Comparison of ENCODE assay signal across 41 cellular contexts in the genomic region with DNA sequence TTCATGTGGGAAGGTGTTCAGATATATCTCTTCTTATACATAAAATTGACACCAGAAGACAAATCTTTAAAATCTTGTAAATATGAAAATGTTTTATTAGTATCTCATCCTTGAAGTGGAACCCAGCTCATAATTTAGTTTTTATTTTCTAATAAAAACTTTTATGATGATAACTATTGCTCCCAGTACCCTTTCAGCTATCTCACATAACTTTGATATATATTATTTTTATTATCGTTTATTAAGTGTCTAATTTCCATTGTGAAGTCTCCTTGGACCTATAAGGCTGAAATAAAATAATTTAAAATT. TPM values are rescaled to one million over a fixed set of nuclear protein-coding genes. Genes with fewer than 3 reads are reported as not detected.
"Had no signal": no experiment of that assay in that cellular context is flagged by ENCODE, and none has a peak within 500 bp of the region (broad histone marks: within the 10 kb centered on the region; RNA-seq: fewer than 3 reads in every experiment).

No MANE protein-coding gene starts in this region.

- FAIRE-seq: astrocyte had no signal

- ATAC-seq: activated CD4-positive, alpha-beta T cell treated with anti-CD3 and anti-CD28 coated beads for 36 hours; activated CD4-positive, CD25-positive, alpha-beta regulatory T cell treated with anti-CD3 and anti-CD28 coated beads, Interleukin-2, amount 50 U/mL, for 24 hours; activated CD8-positive, alpha-beta T cell treated with anti-CD3 and anti-CD28 coated beads for 36 hours; activated naive CD8-positive, alpha-beta T cell treated with anti-CD3 and anti-CD28 coated beads, Interleukin-2, amount 50 U/mL, for 24 hours; activated T-cell treated with anti-CD3 and anti-CD28 coated beads, Interleukin-2, amount 50 U/mL, for 4 hours; activated T-cell treated with anti-CD3 and anti-CD28 coated beads, Interleukin-2, amount 50 U/mL, for 72 hours; activated T-helper 17 cell treated with anti-CD3 and anti-CD28 coated beads, Interleukin-2, amount 50 U/mL, for 72 hours; body of pancreas; WTC11 had no signal

- H3K27ac Mint-ChIP-seq: activated CD4-positive, alpha-beta memory T cell treated with anti-CD3 and anti-CD28 coated beads for 36 hours; activated CD4-positive, alpha-beta T cell treated with anti-CD3 and anti-CD28 coated beads for 36 hours; activated CD8-positive, alpha-beta T cell treated with anti-CD3 and anti-CD28 coated beads for 36 hours; activated naive CD4-positive, alpha-beta T cell treated with anti-CD3 and anti-CD28 coated beads for 36 hours; activated naive CD4-positive, alpha-beta T cell treated with anti-CD3 and anti-CD28 coated beads, Interleukin-2, amount 50 U/mL, for 24 hours; activated naive CD8-positive, alpha-beta T cell; activated naive CD8-positive, alpha-beta T cell treated with anti-CD3 and anti-CD28 coated beads, Interleukin-2, amount 10 ng/mL, durations not matched to agents 7 days and 5 days; activated naive CD8-positive, alpha-beta T cell treated with anti-CD3 and anti-CD28 coated beads, Interleukin-2, amount 50 U/mL, for 24 hours; activated T-cell treated with anti-CD3 and anti-CD28 coated beads, Interleukin-2, amount 50 U/mL, for 72 hours; activated T-helper 1 cell treated with anti-CD3 and anti-CD28 coated beads, Interleukin-12 subunit alpha, Interleukin-12 subunit beta, Interleukin-2, Interleukin-4 antibody, amounts not matched to agents 30 ng/mL and 10 ng/mL and 1 ng/mL, durations not matched to agents 14 hours and 24 hours and 36 hours; activated T-helper 17 cell treated with anti-CD3 and anti-CD28 coated beads, Interleukin-2, amount 50 U/mL, for 72 hours; T-helper 1 cell treated with Interleukin-12 subunit alpha and Interleukin-12 subunit beta and Interleukin-4 antibody, amounts not matched to agents 30 μg/mL and 1 μg/mL, for 36 hours; T-helper 2 cell treated with Interferon-gamma antibody and Interleukin-4, amounts not matched to agents 5 μg/mL and 100 μg/mL, for 36 hours; WTC11 had no signal

- H3K36me3 Mint-ChIP-seq: activated naive CD8-positive, alpha-beta T cell treated with anti-CD3 and anti-CD28 coated beads, Interleukin-2, amount 10 ng/mL, durations not matched to agents 7 days and 5 days had no signal

- H3K27me3 ChIP-seq: adrenal gland, brain microvascular endothelial cell, breast epithelium had no signal

- DNase-seq: activated CD4-positive, alpha-beta memory T cell treated with anti-CD3 and anti-CD28 coated beads for 36 hours; activated CD4-positive, alpha-beta T cell treated with anti-CD3 and anti-CD28 coated beads for 1 hour; activated CD4-positive, alpha-beta T cell treated with anti-CD3 and anti-CD28 coated beads for 36 hours; activated CD4-positive, alpha-beta T cell treated with anti-CD3 and anti-CD28 coated beads for 48 hours; activated CD4-positive, alpha-beta T cell treated with anti-CD3 and anti-CD28 coated beads, Interleukin-2, amount 50 U/mL, for 1 hour; activated CD4-positive, alpha-beta T cell treated with anti-CD3 and anti-CD28 coated beads, Interleukin-2, amount 50 U/mL, for 4 hours; activated CD4-positive, CD25-positive, alpha-beta regulatory T cell; activated CD8-positive, alpha-beta memory T cell treated with anti-CD3 and anti-CD28 coated beads, Interleukin-2, amount 50 U/mL, for 4 hours; activated CD8-positive, alpha-beta T cell treated with anti-CD3 and anti-CD28 coated beads for 36 hours; activated effector memory CD4-positive, alpha-beta T cell treated with anti-CD3 and anti-CD28 coated beads, Interleukin-2, amount 50 U/mL, for 16 hours; activated gamma-delta T cell treated with Interleukin-2 at 50 U/mL for 16 hours; activated naive CD4-positive, alpha-beta T cell; activated naive CD4-positive, alpha-beta T cell treated with anti-CD3 and anti-CD28 coated beads for 36 hours; activated naive CD8-positive, alpha-beta T cell treated with anti-CD3 and anti-CD28 coated beads, Interleukin-2, amount 10 ng/mL, durations not matched to agents 7 days and 5 days; activated naive CD8-positive, alpha-beta T cell treated with anti-CD3 and anti-CD28 coated beads, Interleukin-2, amount 50 U/mL, for 24 hours; activated T-cell treated with anti-CD3 and anti-CD28 coated beads for 4 hours; activated T-cell treated with anti-CD3 and anti-CD28 coated beads, Interleukin-2, amount 50 U/mL, for 1 hour; activated T-cell treated with anti-CD3 and anti-CD28 coated beads, Interleukin-2, amount 50 U/mL, for 4 hours; activated T-cell treated with anti-CD3 and anti-CD28 coated beads, Interleukin-2, amount 50 U/mL, for 72 hours; adrenal gland; amniotic stem cell; aorta; body of pancreas; brain microvascular endothelial cell; central memory CD4-positive, alpha-beta T cell; T-helper 1 cell; T-helper 2 cell; T-helper 9 cell; WERI-Rb-1 had no signal

- H3K4me3 Mint-ChIP-seq: activated CD4-positive, alpha-beta memory T cell treated with anti-CD3 and anti-CD28 coated beads for 36 hours; activated CD4-positive, alpha-beta T cell treated with anti-CD3 and anti-CD28 coated beads for 36 hours; activated CD8-positive, alpha-beta T cell treated with anti-CD3 and anti-CD28 coated beads for 36 hours; activated naive CD4-positive, alpha-beta T cell treated with anti-CD3 and anti-CD28 coated beads for 36 hours; activated naive CD4-positive, alpha-beta T cell treated with anti-CD3 and anti-CD28 coated beads, Interleukin-2, amount 50 U/mL, for 24 hours; activated naive CD8-positive, alpha-beta T cell; activated naive CD8-positive, alpha-beta T cell treated with anti-CD3 and anti-CD28 coated beads, Interleukin-2, amount 10 ng/mL, durations not matched to agents 7 days and 5 days; activated naive CD8-positive, alpha-beta T cell treated with anti-CD3 and anti-CD28 coated beads, Interleukin-2, amount 50 U/mL, for 24 hours; activated T-cell treated with anti-CD3 and anti-CD28 coated beads, Interleukin-2, amount 50 U/mL, for 4 hours; activated T-cell treated with anti-CD3 and anti-CD28 coated beads, Interleukin-2, amount 50 U/mL, for 72 hours; activated T-helper 1 cell treated with anti-CD3 and anti-CD28 coated beads, Interleukin-12 subunit alpha, Interleukin-12 subunit beta, Interleukin-2, Interleukin-4 antibody, amounts not matched to agents 30 ng/mL and 10 ng/mL and 1 ng/mL, durations not matched to agents 14 hours and 24 hours and 36 hours; activated T-helper 17 cell treated with anti-CD3 and anti-CD28 coated beads, Interleukin-2, amount 50 U/mL, for 72 hours; T-helper 1 cell treated with Interleukin-12 subunit alpha and Interleukin-12 subunit beta and Interleukin-4 antibody, amounts not matched to agents 30 μg/mL and 1 μg/mL, for 36 hours; T-helper 2 cell treated with Interferon-gamma antibody and Interleukin-4, amounts not matched to agents 5 μg/mL and 100 μg/mL, for 36 hours; WTC11 had no signal

- H3K4me1 Mint-ChIP-seq: activated CD4-positive, alpha-beta T cell treated with anti-CD3 and anti-CD28 coated beads for 36 hours; activated naive CD4-positive, alpha-beta T cell treated with anti-CD3 and anti-CD28 coated beads, Interleukin-2, amount 50 U/mL, for 24 hours; activated naive CD8-positive, alpha-beta T cell treated with anti-CD3 and anti-CD28 coated beads, Interleukin-2, amount 10 ng/mL, durations not matched to agents 7 days and 5 days; activated naive CD8-positive, alpha-beta T cell treated with anti-CD3 and anti-CD28 coated beads, Interleukin-2, amount 50 U/mL, for 24 hours; activated T-helper 17 cell treated with anti-CD3 and anti-CD28 coated beads, Interleukin-2, amount 50 U/mL, for 72 hours; WTC11 had no signal

- H3K27me3 Mint-ChIP-seq: activated CD4-positive, alpha-beta memory T cell treated with anti-CD3 and anti-CD28 coated beads for 36 hours; activated CD4-positive, alpha-beta T cell treated with anti-CD3 and anti-CD28 coated beads for 36 hours; activated CD8-positive, alpha-beta T cell treated with anti-CD3 and anti-CD28 coated beads for 36 hours; activated naive CD4-positive, alpha-beta T cell treated with anti-CD3 and anti-CD28 coated beads, Interleukin-2, amount 50 U/mL, for 24 hours; activated naive CD8-positive, alpha-beta T cell; activated naive CD8-positive, alpha-beta T cell treated with anti-CD3 and anti-CD28 coated beads, Interleukin-2, amount 10 ng/mL, durations not matched to agents 7 days and 5 days; activated naive CD8-positive, alpha-beta T cell treated with anti-CD3 and anti-CD28 coated beads, Interleukin-2, amount 50 U/mL, for 24 hours; activated T-helper 17 cell treated with anti-CD3 and anti-CD28 coated beads, Interleukin-2, amount 50 U/mL, for 72 hours had no signal

- H3K4me1 ChIP-seq: adrenal gland, body of pancreas, breast epithelium had no signal

- H3K4me3 ChIP-seq: body of pancreas, breast epithelium had no signal

- H3K36me3 ChIP-seq: adrenal gland, brain microvascular endothelial cell, breast epithelium, WERI-Rb-1 had no signal

- H3K27ac ChIP-seq: adrenal gland, body of pancreas, brain microvascular endothelial cell, breast epithelium, WERI-Rb-1 had no signal

RNA-seq across cellular contexts. Expression of gene PCDHB15, which starts 16.0 kb away (rescaled TPM):
- total RNA-seq: activated CD4-positive, alpha-beta memory T cell treated with anti-CD3 and anti-CD28 coated beads for 36 hours; activated CD4-positive, alpha-beta T cell treated with anti-CD3 and anti-CD28 coated beads for 36 hours; activated CD8-positive, alpha-beta memory T cell treated with anti-CD3 and anti-CD28 coated beads for 36 hours; activated CD8-positive, alpha-beta T cell treated with anti-CD3 and anti-CD28 coated beads for 36 hours; activated naive CD4-positive, alpha-beta T cell treated with anti-CD3 and anti-CD28 coated beads for 36 hours; activated T-cell treated with anti-CD3 and anti-CD28 coated beads, Interleukin-2, amount 50 U/mL, for 72 hours; activated T-helper 1 cell treated with anti-CD3 and anti-CD28 coated beads, Interleukin-12 subunit alpha, Interleukin-12 subunit beta, Interleukin-2, Interleukin-4 antibody, amounts not matched to agents 30 ng/mL and 10 ng/mL and 1 ng/mL, durations not matched to agents 14 hours and 24 hours and 36 hours; activated T-helper 17 cell treated with anti-CD3 and anti-CD28 coated beads, Interleukin-2, amount 50 U/mL, for 72 hours had no signal

RNA-seq across cellular contexts. Expression of gene PCDHB14, which starts 38.0 kb away (rescaled TPM):
- total RNA-seq: activated CD4-positive, alpha-beta memory T cell treated with anti-CD3 and anti-CD28 coated beads for 36 hours; activated CD4-positive, alpha-beta T cell treated with anti-CD3 and anti-CD28 coated beads for 36 hours; activated CD8-positive, alpha-beta memory T cell treated with anti-CD3 and anti-CD28 coated beads for 36 hours; activated CD8-positive, alpha-beta T cell treated with anti-CD3 and anti-CD28 coated beads for 36 hours; activated naive CD4-positive, alpha-beta T cell treated with anti-CD3 and anti-CD28 coated beads for 36 hours; activated T-cell treated with anti-CD3 and anti-CD28 coated beads, Interleukin-2, amount 50 U/mL, for 72 hours; activated T-helper 1 cell treated with anti-CD3 and anti-CD28 coated beads, Interleukin-12 subunit alpha, Interleukin-12 subunit beta, Interleukin-2, Interleukin-4 antibody, amounts not matched to agents 30 ng/mL and 10 ng/mL and 1 ng/mL, durations not matched to agents 14 hours and 24 hours and 36 hours; activated T-helper 17 cell treated with anti-CD3 and anti-CD28 coated beads, Interleukin-2, amount 50 U/mL, for 72 hours had no signal

RNA-seq across cellular contexts. Expression of gene SLC25A2, which starts 42.7 kb away (rescaled TPM):
- total RNA-seq: activated naive CD4-positive, alpha-beta T cell treated with anti-CD3 and anti-CD28 coated beads for 36 hours; body of pancreas; cardiac septum had no signal
- polyA plus RNA-seq: aorta had no signal

RNA-seq across cellular contexts. Expression of gene PCDHB13, which starts 47.5 kb away (rescaled TPM):
- total RNA-seq: activated CD4-positive, alpha-beta memory T cell treated with anti-CD3 and anti-CD28 coated beads for 36 hours; activated CD4-positive, alpha-beta T cell treated with anti-CD3 and anti-CD28 coated beads for 36 hours; activated CD8-positive, alpha-beta memory T cell treated with anti-CD3 and anti-CD28 coated beads for 36 hours; activated CD8-positive, alpha-beta T cell treated with anti-CD3 and anti-CD28 coated beads for 36 hours; activated naive CD4-positive, alpha-beta T cell treated with anti-CD3 and anti-CD28 coated beads for 36 hours; activated naive CD8-positive, alpha-beta T cell treated with anti-CD3 and anti-CD28 coated beads, Interleukin-2, amount 10 ng/mL, durations not matched to agents 7 days and 5 days; activated T-cell treated with anti-CD3 and anti-CD28 coated beads, Interleukin-2, amount 50 U/mL, for 72 hours; activated T-helper 1 cell treated with anti-CD3 and anti-CD28 coated beads, Interleukin-12 subunit alpha, Interleukin-12 subunit beta, Interleukin-2, Interleukin-4 antibody, amounts not matched to agents 30 ng/mL and 10 ng/mL and 1 ng/mL, durations not matched to agents 14 hours and 24 hours and 36 hours had no signal

RNA-seq across cellular contexts. Expression of gene PCDHB12, which starts 52.7 kb away (rescaled TPM):
- total RNA-seq: activated CD4-positive, alpha-beta memory T cell treated with anti-CD3 and anti-CD28 coated beads for 36 hours; activated CD4-positive, alpha-beta T cell treated with anti-CD3 and anti-CD28 coated beads for 36 hours; activated CD8-positive, alpha-beta memory T cell treated with anti-CD3 and anti-CD28 coated beads for 36 hours; activated CD8-positive, alpha-beta T cell treated with anti-CD3 and anti-CD28 coated beads for 36 hours; activated naive CD4-positive, alpha-beta T cell treated with anti-CD3 and anti-CD28 coated beads for 36 hours; activated naive CD8-positive, alpha-beta T cell treated with anti-CD3 and anti-CD28 coated beads, Interleukin-2, amount 10 ng/mL, durations not matched to agents 7 days and 5 days; activated T-cell treated with anti-CD3 and anti-CD28 coated beads, Interleukin-2, amount 50 U/mL, for 4 hours; activated T-cell treated with anti-CD3 and anti-CD28 coated beads, Interleukin-2, amount 50 U/mL, for 72 hours; activated T-helper 1 cell treated with anti-CD3 and anti-CD28 coated beads, Interleukin-12 subunit alpha, Interleukin-12 subunit beta, Interleukin-2, Interleukin-4 antibody, amounts not matched to agents 30 ng/mL and 10 ng/mL and 1 ng/mL, durations not matched to agents 14 hours and 24 hours and 36 hours; activated T-helper 17 cell treated with anti-CD3 and anti-CD28 coated beads, Interleukin-2, amount 50 U/mL, for 72 hours had no signal
